In the genomic region with DNA sequence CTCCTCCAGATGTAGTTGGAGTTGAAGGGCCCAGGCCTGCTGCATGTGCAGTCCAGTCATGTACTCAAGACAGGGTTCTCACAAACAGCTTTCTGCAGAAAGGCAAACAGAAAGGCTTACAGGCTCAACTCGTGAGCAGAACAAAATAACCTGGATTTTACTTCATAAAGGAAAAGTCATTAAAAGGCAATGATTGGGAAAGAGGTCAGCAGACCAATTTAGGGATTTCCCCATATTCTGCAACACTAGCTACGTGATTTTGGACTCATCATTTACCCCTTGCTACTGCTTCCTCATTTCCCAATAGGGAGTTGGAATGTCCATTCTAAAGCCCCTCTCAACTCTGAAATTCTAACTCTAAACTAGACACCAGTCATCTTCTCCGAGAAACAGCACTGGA, we compare ENCODE assay signal across 2 cellular contexts.
TF ChIP-seq lines count a peak whose summit lies in the region.

No MANE protein-coding gene starts in this region.

TF ChIP-seq in liver, 16 proteins besides CTCF, POLR2A, EP300 and RAD21:
- TF ChIP-seq RXRA (IDR thresholded peaks at IDR 0.05) (peak; percentile 65 to 91), HNF4A (conservative IDR thresholded peaks at IDR 0.05) (peak; percentile 80 to 83), FOXA1 (IDR thresholded peaks at IDR 0.05) (peak; percentile 29), EGR1 (IDR thresholded peaks at IDR 0.05; ENCODE audit: low read depth in 2 of 2) (peak in 1 of 2 donors; percentile 81), ATF3 (IDR thresholded peaks at IDR 0.05) (peak; percentile 60), TAF1 (conservative IDR thresholded peaks at IDR 0.05) (no peak), NR2F2 (IDR thresholded peaks at IDR 0.05) (peak; percentile 10), REST (IDR thresholded peaks at IDR 0.05) (peak; percentile 72), MAX (IDR thresholded peaks at IDR 0.05) (peak; percentile 68), ZBTB33 (IDR thresholded peaks at IDR 0.05) (peak; percentile 83), JUND (IDR thresholded peaks at IDR 0.05) (peak; percentile 48 to 75), FOXA2 (IDR thresholded peaks at IDR 0.05) (peak; percentile 54), GABPA (IDR thresholded peaks at IDR 0.05 in 1 of 2, conservative IDR thresholded peaks at IDR 0.05 in 1 of 2) (peak in 1 of 2 donors; percentile 66), SP1 (IDR thresholded peaks at IDR 0.05) (peak; percentile 59), YY1 (IDR thresholded peaks at IDR 0.05) (peak; percentile 37), HNF4G (IDR thresholded peaks at IDR 0.05) (no peak)

TF ChIP-seq in HepG2, 621 proteins besides CTCF, POLR2A, EP300 and RAD21:
- TF ChIP-seq HNF4G (IDR thresholded peaks at IDR 0.05; ENCODE audit: borderline replicate concordance, low read depth, low read length) (no peak), HNF4G (CRISPR knock-in tag; IDR thresholded peaks at IDR 0.05; ENCODE audit: borderline replicate concordance, low read depth) (no peak), BCL6 (CRISPR knock-in tag; IDR thresholded peaks at IDR 0.05) (no peak), RBAK (CRISPR knock-in tag; IDR thresholded peaks at IDR 0.05) (no peak), MIER3 (CRISPR knock-in tag; IDR thresholded peaks at IDR 0.05; ENCODE audit: borderline replicate concordance) (no peak), TCF12 (IDR thresholded peaks at IDR 0.05) (no peak), TCF12 (CRISPR knock-in tag; IDR thresholded peaks at IDR 0.05) (no peak), ZNF337 (CRISPR knock-in tag; IDR thresholded peaks at IDR 0.05; ENCODE audit: borderline replicate concordance, low read depth) (no peak), SMARCC2 (IDR thresholded peaks at IDR 0.05) (no peak), U2AF2 (IDR thresholded peaks at IDR 0.05; ENCODE audit: low read depth, low read length) (no peak), GLI4 (CRISPR knock-in tag; IDR thresholded peaks at IDR 0.05; ENCODE audit: borderline replicate concordance) (no peak), ZBTB8A (CRISPR knock-in tag; IDR thresholded peaks at IDR 0.05; ENCODE audit: borderline replicate concordance, low read depth) (no peak), SCMH1 (CRISPR knock-in tag; IDR thresholded peaks at IDR 0.05; ENCODE audit: borderline replicate concordance) (no peak), SP4 (CRISPR knock-in tag; IDR thresholded peaks at IDR 0.05) (no peak), ZNF530 (CRISPR knock-in tag; IDR thresholded peaks at IDR 0.05; ENCODE audit: low read depth) (no peak), MED1 (CRISPR knock-in tag; IDR thresholded peaks at IDR 0.05) (no peak), CHD4 (IDR thresholded peaks at IDR 0.05; ENCODE audit: borderline replicate concordance, low read length) (no peak)
- TF ChIP-seq, protein P1, sequence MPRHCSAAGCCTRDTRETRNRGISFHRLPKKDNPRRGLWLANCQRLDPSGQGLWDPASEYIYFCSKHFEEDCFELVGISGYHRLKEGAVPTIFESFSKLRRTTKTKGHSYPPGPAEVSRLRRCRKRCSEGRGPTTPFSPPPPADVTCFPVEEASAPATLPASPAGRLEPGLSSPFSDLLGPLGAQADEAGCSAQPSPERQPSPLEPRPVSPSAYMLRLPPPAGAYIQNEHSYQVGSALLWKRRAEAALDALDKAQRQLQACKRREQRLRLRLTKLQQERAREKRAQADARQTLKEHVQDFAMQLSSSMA (CRISPR knock-in tag; IDR thresholded peaks at IDR 0.05): no peak
- TF ChIP-seq, protein P2, sequence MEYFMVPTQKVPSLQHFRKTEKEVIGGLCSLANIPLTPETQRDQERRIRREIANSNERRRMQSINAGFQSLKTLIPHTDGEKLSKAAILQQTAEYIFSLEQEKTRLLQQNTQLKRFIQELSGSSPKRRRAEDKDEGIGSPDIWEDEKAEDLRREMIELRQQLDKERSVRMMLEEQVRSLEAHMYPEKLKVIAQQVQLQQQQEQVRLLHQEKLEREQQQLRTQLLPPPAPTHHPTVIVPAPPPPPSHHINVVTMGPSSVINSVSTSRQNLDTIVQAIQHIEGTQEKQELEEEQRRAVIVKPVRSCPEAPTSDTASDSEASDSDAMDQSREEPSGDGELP (IDR thresholded peaks at IDR 0.05; ENCODE audit: borderline replicate concordance, low read depth): no peak
